In the genomic region with DNA sequence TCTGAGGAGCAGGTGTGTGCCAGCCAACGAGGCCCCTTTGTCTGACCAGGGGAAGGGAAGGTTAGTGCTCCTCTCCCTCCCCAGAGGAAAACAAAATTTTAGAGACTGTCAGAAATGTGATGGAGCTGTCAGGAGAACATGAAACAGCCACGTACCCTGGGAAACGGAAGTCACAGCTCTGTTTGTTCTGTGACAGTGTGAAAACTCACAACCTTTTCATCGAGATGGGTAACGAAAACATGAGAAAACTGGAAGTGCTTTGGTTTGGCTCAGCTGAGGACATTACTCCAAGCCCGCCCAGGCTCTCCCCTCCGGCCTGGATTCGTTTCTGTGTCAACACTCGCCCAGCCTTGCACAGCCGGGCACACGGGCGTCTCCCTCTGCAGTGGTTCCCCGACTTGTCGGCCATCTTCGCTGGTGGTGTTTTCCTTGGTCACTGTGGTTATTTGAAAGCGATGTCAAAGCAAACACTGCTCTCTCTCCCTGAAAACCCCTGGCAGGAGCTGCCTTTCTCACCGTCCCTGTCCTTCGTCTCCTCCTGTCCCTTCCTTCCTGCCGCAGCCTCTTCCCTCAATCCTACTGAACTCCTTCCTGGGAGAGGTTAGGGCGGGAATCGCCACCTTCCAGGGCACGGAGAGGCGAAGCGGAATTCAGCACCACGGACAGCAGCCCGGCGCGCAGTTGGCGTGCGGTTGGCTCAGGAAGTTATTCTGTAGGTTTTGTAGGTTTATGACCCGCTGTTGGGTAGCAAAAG, we compare ENCODE assay signal across 8 cellular contexts. TPM values are rescaled to one million over a fixed set of nuclear protein-coding genes. Genes with fewer than 3 reads are reported as not detected.
DNase-seq lines count a peak whose midpoint lies in the region; ATAC-seq and TF ChIP-seq lines count a peak whose summit lies in the region.

No MANE protein-coding gene starts in this region.

- TF ChIP-seq CTCF in heart left ventricle (IDR thresholded peaks at IDR 0.05) (no peak), left ventricle myocardium inferior (IDR thresholded peaks at IDR 0.05; ENCODE audit: borderline replicate concordance) (no peak), omental fat pad (IDR thresholded peaks at IDR 0.05) (no peak), coronary artery (IDR thresholded peaks at IDR 0.05) (no peak)

- TF ChIP-seq POLR2A in heart left ventricle (IDR thresholded peaks at IDR 0.05): no peak

- H3K27me3 ChIP-seq in heart left ventricle: peaks cover 0 to 53% (median 11%) of the 10 kb centered on the region in 9 donors
- peaks cover 80% of the 10 kb centered on the region for H3K27me3 ChIP-seq in left ventricle myocardium inferior (ENCODE audit: low read depth)
- H3K27me3 ChIP-seq in aorta (ENCODE audit: control insufficient read depth in 1 of 2, insufficient read depth in 2 of 2, low read length in 1 of 2): no peaks in the 10 kb centered on the region

- WGBS in heart left ventricle, 4 donors: 29 to 34% (median 32%) methylated on average over 30 to 31 of the region's 31 CpGs
- 16 to 23% methylated on average over 31 of the region's 31 CpGs for WGBS in aorta, 2 donors

- no peaks in the 10 kb centered on the region for H3K36me3 ChIP-seq in heart left ventricle
- no peaks in the 10 kb centered on the region for H3K36me3 ChIP-seq in left ventricle myocardium inferior
- no peaks in the 10 kb centered on the region for H3K36me3 ChIP-seq in aorta (ENCODE audit: control insufficient read depth in 1 of 2, insufficient read depth in 2 of 2, low read length in 1 of 2)

- H3K27ac ChIP-seq in heart left ventricle (no peak overlapping the region), left ventricle myocardium inferior (replicated peaks) (no peak overlapping the region), aorta (ENCODE audit: low read depth in 1 of 2, low read length in 2 of 2) (no peak overlapping the region), coronary artery (no peak overlapping the region)

- DNase-seq in heart left ventricle (peak in 1 of 5 donors; percentile 42), left ventricle myocardium inferior (no peak), lung microvascular endothelial cell (ENCODE audit: low read depth in 2 of 2) (peak; percentile 41 to 45), aorta (peak in 1 of 2 donors; percentile 85), NCI-H69 (lab: John Stamatoyannopoulos, UW) (no peak), omental fat pad (ENCODE audit: low spot score) (no peak), coronary artery (ENCODE audit: low spot score) (no peak)
- peak in 3 of 4 experiments; percentile 50 to 71 (median 55) for DNase-seq in activated naive CD4-positive, alpha-beta T cell (lab: John Stamatoyannopoulos, UW)

- H3K9me3 ChIP-seq in heart left ventricle (no peaks in the 10 kb centered on the region), left ventricle myocardium inferior (replicated peaks) (no peaks in the 10 kb centered on the region), aorta (ENCODE audit: control insufficient read depth, low read length) (no peaks in the 10 kb centered on the region)

- intact Hi-C loops in heart left ventricle (cut with DNase I) (no loop called here), left ventricle myocardium inferior (cut with micrococcal nuclease) (no loop called here), aorta (cut with DNase I) (no loop called here)

- H3K4me1 ChIP-seq in heart left ventricle: no peaks in the 10 kb centered on the region
- H3K4me1 ChIP-seq in left ventricle myocardium inferior: no peaks in the 10 kb centered on the region
- H3K4me1 ChIP-seq in aorta (ENCODE audit: control insufficient read depth in 1 of 2, insufficient read depth in 2 of 2, low read length in 2 of 2): no peaks in the 10 kb centered on the region

- peak in 3 of 4 donors; percentile 31 to 69 (median 54) for ATAC-seq in heart left ventricle
- ATAC-seq in aorta (ENCODE audit: low FRiP score): peak; percentile 44
- no peak for ATAC-seq in omental fat pad (ENCODE audit: low FRiP score)

- H3K4me3 ChIP-seq in heart left ventricle (no peak overlapping the region), left ventricle myocardium inferior (no peak overlapping the region), aorta (ENCODE audit: low read length in 2 of 2) (no peak overlapping the region), coronary artery (no peak overlapping the region)

RNA-seq across cellular contexts. Expression of a gene that starts 12.9 kb away (rescaled TPM):
- total RNA-seq in heart left ventricle (100 to 1,000 TPM in 2 of 9 donors, 10 to 100 TPM in 7; 33.2 to 108 (median 44.5) TPM), left ventricle myocardium inferior (59.3 TPM), lung microvascular endothelial cell (40.3 and 48.2 TPM in 2 replicates), aorta (10 to 100 TPM; 50.4 to 51.8 TPM), omental fat pad (100 to 1,000 TPM; 103 to 157 (median 133) TPM)
- polyA plus RNA-seq in heart left ventricle (100 to 1,000 TPM; 154 to 220 TPM), aorta (100 to 1,000 TPM; 159 to 160 TPM)

RNA-seq across cellular contexts. Expression of a gene that starts 25.1 kb away (rescaled TPM):
- total RNA-seq in heart left ventricle (under 1 TPM in 3 of 9 donors, not detected in 6; 0.02 to 0.07 (median 0.04) TPM), left ventricle myocardium inferior (0.05 TPM), lung microvascular endothelial cell (not detected in 2 replicates), aorta (under 1 TPM; 0.16 to 0.33 TPM), omental fat pad (under 1 TPM; 0.09 to 0.38 (median 0.26) TPM)
- polyA plus RNA-seq in heart left ventricle (under 1 TPM; 0.01 to 0.04 TPM), aorta (not detected)

RNA-seq across cellular contexts. Expression of a gene that starts 25.1 kb away (rescaled TPM):
- 100 to 1,000 TPM; 117 to 322 (median 168) TPM for total RNA-seq in heart left ventricle
- polyA plus RNA-seq in heart left ventricle: 100 to 1,000 TPM; 378 to 458 TPM
- 193 TPM for total RNA-seq in left ventricle myocardium inferior
- 126 and 213 TPM in 2 replicates for total RNA-seq in lung microvascular endothelial cell
- 100 to 1,000 TPM; 305 to 381 TPM for total RNA-seq in aorta
- polyA plus RNA-seq in aorta: 100 to 1,000 TPM; 515 to 759 TPM
- 100 to 1,000 TPM; 258 to 714 (median 610) TPM for total RNA-seq in omental fat pad

RNA-seq across cellular contexts. Expression of a gene that starts 43.4 kb away (rescaled TPM):
- total RNA-seq in heart left ventricle (10 to 100 TPM; 15.4 to 25.2 (median 18.7) TPM), left ventricle myocardium inferior (15.5 TPM), lung microvascular endothelial cell (10.5 and 11.6 TPM in 2 replicates), aorta (10 to 100 TPM; 15.5 to 20.1 TPM), omental fat pad (10 to 100 TPM; 23.6 to 46.0 (median 32.4) TPM)
- polyA plus RNA-seq in heart left ventricle (10 to 100 TPM in 1 of 2 donors, 1 to 10 TPM in 1; 6.5 to 22.3 TPM), aorta (1 to 10 TPM; 8.0 to 8.3 TPM)

Comparison
In these comparisons a context has a peak if more than half of its experiments do, and no peak if none do; other contexts are left out.
1. DNase-seq: peak in activated naive CD4-positive, alpha-beta T cell (3 of 4) and lung microvascular endothelial cell (2 of 2); none in left ventricle myocardium inferior (single experiment), NCI-H69 (single experiment), omental fat pad (single experiment) and coronary artery (single experiment).